Comparison of ENCODE assay signal across 1 cellular context in genomic region chr3:96027718-96028117, GRCh38.
TF ChIP-seq lines count a peak whose summit lies in the region.

No MANE protein-coding gene starts in this region.

TF ChIP-seq in SK-N-SH, 30 proteins besides CTCF, POLR2A, EP300 and RAD21 (continued from another document):
- TF ChIP-seq IRF3 (IDR thresholded peaks at IDR 0.05; ENCODE audit: low read depth, low read length) (no peak), NRF1 (IDR thresholded peaks at IDR 0.05; ENCODE audit: low read depth, low read length) (no peak), FOXM1 (IDR thresholded peaks at IDR 0.05; ENCODE audit: low read depth) (no peak), USF1 (IDR thresholded peaks at IDR 0.05; ENCODE audit: borderline replicate concordance, low read depth) (no peak), GABPA (IDR thresholded peaks at IDR 0.05; ENCODE audit: low read depth) (no peak), ZBTB33 (IDR thresholded peaks at IDR 0.05; ENCODE audit: borderline replicate concordance, low read depth) (no peak), CHD2 (IDR thresholded peaks at IDR 0.05; ENCODE audit: low read length, partially characterized antibody) (no peak), JUND (IDR thresholded peaks at IDR 0.05) (no peak)
